10 cellular contexts compared by ENCODE assay signal in the genomic region with DNA sequence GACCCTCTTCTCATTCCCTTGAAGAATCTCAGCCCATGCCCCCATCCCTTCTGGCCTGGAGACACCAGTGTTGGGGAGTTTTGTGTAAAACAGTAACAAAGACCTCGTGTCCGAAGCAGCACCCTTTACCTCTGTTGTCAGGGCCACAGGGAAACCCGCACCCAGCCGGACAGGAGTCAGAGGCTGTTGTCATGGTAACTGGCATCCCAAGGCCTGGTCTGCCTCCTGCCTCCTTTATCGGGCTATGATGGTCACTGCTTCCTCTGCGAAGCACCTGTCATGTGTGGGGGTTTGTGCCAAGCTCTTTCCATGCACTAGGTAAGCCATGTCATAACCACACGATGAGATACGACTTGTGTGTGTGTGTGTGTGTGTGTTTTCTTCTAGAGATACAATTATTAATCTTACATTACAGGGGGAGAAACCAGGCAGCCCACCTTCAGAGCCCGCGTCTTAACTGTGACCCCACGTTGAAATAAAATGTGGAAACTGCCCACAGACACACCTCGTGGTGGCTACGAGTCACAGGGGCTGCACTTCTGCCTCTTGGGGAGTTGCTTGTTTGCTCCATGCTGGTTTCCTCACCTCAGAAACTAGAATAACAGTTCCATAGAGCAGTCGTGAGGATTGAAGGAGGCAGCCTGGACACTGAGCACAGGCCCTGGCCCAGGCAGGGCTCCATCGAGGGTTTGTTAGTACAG. TPM values are rescaled to one million over a fixed set of nuclear protein-coding genes. Genes with fewer than 3 reads are reported as not detected.
DNase-seq lines count a peak whose midpoint lies in the region; ATAC-seq and TF ChIP-seq lines count a peak whose summit lies in the region.
"Had no signal": no experiment of that assay in that cellular context is flagged by ENCODE, and none has a peak within 500 bp of the region (broad histone marks: within the 10 kb centered on the region; RNA-seq: fewer than 3 reads in every experiment).

No MANE protein-coding gene starts in this region.

- H3K9me3 ChIP-seq in Peyer's patch (no peaks in the 10 kb centered on the region), esophagus squamous epithelium (no peaks in the 10 kb centered on the region)
- H3K9me3 ChIP-seq: SJCRH30 had no signal

- H3K4me1 Mint-ChIP-seq in activated T-cell treated with anti-CD3 and anti-CD28 coated beads, Interleukin-2, amount 50 U/mL, for 24 hours (ENCODE audit: low read depth) = peaks cover 47% of the 10 kb centered on the region

- DNase-seq in activated T-cell treated with anti-CD3 and anti-CD28 coated beads, Interleukin-2, amount 50 U/mL, for 24 hours = no peak
- no peak for DNase-seq in activated T-cell treated with anti-CD3 and anti-CD28 coated beads, Interleukin-2, amount 50 U/mL, for 1 hour
- DNase-seq in Peyer's patch (no peak), esophagus squamous epithelium (lab: John Stamatoyannopoulos, UW) (no peak), globus pallidus (ENCODE audit: low spot score) (no peak), NCI-H1694 treated with DMSO at 0.1 percent for 48 hours (lab: John Stamatoyannopoulos, UW) (no peak), NCI-H526 (lab: John Stamatoyannopoulos, UW) (no peak)
- DNase-seq in stimulated activated naive CD8-positive, alpha-beta T cell treated with anti-CD3 and anti-CD28 coated beads, Interleukin-15, Interleukin-2, amounts not matched to agents 100 U/mL and 50 U/mL, for 24 hours = peak; percentile 49

- H3K36me3 Mint-ChIP-seq in activated T-cell treated with anti-CD3 and anti-CD28 coated beads, Interleukin-2, amount 50 U/mL, for 24 hours (ENCODE audit: low read depth) = no peaks in the 10 kb centered on the region

- H3K36me3 ChIP-seq in Peyer's patch (no peaks in the 10 kb centered on the region), esophagus squamous epithelium (no peaks in the 10 kb centered on the region)
- H3K36me3 ChIP-seq: SJCRH30 had no signal

- H3K27me3 Mint-ChIP-seq in activated T-cell treated with anti-CD3 and anti-CD28 coated beads, Interleukin-2, amount 50 U/mL, for 24 hours = no peaks in the 10 kb centered on the region

- peak overlapping the region; percentile 92 for H3K27ac Mint-ChIP-seq in activated T-cell treated with anti-CD3 and anti-CD28 coated beads, Interleukin-2, amount 50 U/mL, for 24 hours

- no peak for TF ChIP-seq POLR2A in Peyer's patch (IDR thresholded peaks at IDR 0.05)
- no peak for TF ChIP-seq POLR2A in esophagus squamous epithelium (IDR thresholded peaks at IDR 0.05)

- H3K4me1 ChIP-seq in Peyer's patch = peaks cover 15 to 46% (median 20%) of the 10 kb centered on the region in 4 donors
- H3K4me1 ChIP-seq in esophagus squamous epithelium = peaks cover 10 to 56% (median 21%) of the 10 kb centered on the region in 3 donors
- H3K4me1 ChIP-seq: SJCRH30 had no signal

- H3K9me3 Mint-ChIP-seq in activated T-cell treated with anti-CD3 and anti-CD28 coated beads, Interleukin-2, amount 50 U/mL, for 24 hours = no peaks in the 10 kb centered on the region

- H3K27ac ChIP-seq in Peyer's patch (peak overlapping the region; percentile 76 to 91 (median 80)), esophagus squamous epithelium (peak overlapping the region; percentile 53 to 83 (median 79))
- H3K27ac ChIP-seq: SJCRH30 had no signal

- H3K4me3 ChIP-seq in Peyer's patch (no peak overlapping the region), esophagus squamous epithelium (no peak overlapping the region)
- H3K4me3 ChIP-seq: SJCRH30 had no signal

- WGBS in esophagus squamous epithelium, 2 donors = 55 to 67% methylated on average over 12 to 15 of the region's 15 CpGs

- H3K4me3 Mint-ChIP-seq in activated T-cell treated with anti-CD3 and anti-CD28 coated beads, Interleukin-2, amount 50 U/mL, for 24 hours = no peak overlapping the region

- no peaks in the 10 kb centered on the region for H3K27me3 ChIP-seq in Peyer's patch
- no peaks in the 10 kb centered on the region for H3K27me3 ChIP-seq in esophagus squamous epithelium

- TF ChIP-seq CTCF in Peyer's patch (IDR thresholded peaks at IDR 0.05) (no peak), esophagus squamous epithelium (IDR thresholded peaks at IDR 0.05) (no peak)

- ATAC-seq in stimulated activated naive CD8-positive, alpha-beta T cell treated with anti-CD3 and anti-CD28 coated beads, Interleukin-15, Interleukin-2, amounts not matched to agents 100 U/mL and 50 U/mL, for 24 hours = peak; percentile 24

- intact Hi-C loops in esophagus squamous epithelium (cut with DNase I) = no loop called here

RNA-seq across cellular contexts. Expression of a gene that starts 18.0 kb away (rescaled TPM):
- total RNA-seq in Peyer's patch = not detected
- total RNA-seq in esophagus squamous epithelium = not detected
- total RNA-seq: fibroblast of lung, SJCRH30 had no signal

RNA-seq across cellular contexts. Expression of a gene that starts 23.1 kb away (rescaled TPM):
- total RNA-seq in Peyer's patch (100 to 1,000 TPM in 3 of 4 donors, 10 to 100 TPM in 1; 25.6 to 284 (median 204) TPM), esophagus squamous epithelium (1 to 10 TPM in 1 of 4 donors, not detected in 3; 1.1 TPM)
- total RNA-seq: fibroblast of lung, SJCRH30 had no signal

Comparison
In these comparisons a context has a peak if more than half of its experiments do, and no peak if none do; other contexts are left out.
1. RNA of a gene that starts 23.1 kb away (total RNA-seq): 25.6 to 284 TPM in Peyer's patch; 1.1 TPM in esophagus squamous epithelium; every median in the first group is over 10 times any median in the second.